In the genomic region with DNA sequence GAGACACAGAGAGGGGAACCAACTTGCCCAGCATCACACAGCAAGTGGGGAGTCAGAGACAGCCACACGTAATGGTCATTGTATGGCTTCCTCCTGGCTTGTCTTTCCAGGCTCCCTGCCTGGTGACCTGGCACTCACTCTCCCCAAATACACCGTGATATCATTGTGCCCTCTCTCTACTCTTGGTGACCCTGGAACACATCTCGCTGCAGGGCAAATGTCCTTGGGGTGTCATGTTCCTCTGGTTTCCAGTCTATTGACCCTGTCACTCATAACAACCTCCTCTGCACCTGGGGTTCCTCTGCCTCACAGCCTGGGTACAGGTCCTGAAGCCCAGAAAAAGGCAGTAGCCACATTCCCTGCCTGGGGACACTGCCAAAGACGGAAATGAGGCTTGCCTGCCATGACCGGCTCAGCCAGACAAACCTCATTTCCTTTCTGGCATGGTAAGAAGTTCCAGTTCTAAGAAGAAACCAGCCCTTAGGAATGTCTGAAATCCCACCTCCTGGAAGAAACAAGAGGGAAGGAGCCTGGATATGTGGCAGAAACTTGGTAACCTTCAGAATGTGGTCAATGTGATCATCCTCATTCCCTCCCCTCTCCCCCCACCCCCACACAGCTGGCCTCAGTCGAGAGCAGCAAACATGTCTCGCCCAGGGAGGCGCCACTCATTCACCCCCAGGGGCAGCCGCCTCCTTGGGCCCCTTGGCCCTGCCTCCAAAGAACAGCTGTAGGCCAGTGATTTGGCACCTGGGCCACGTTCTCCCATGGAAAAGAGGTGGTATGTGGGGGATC, we compare ENCODE assay signal across 1 cellular context.
A peak's percentile ranks its signal among the peaks of the same experiment; 100 is the strongest.
TF ChIP-seq lines count a peak whose summit lies in the region.

No MANE protein-coding gene starts in this region.

TF ChIP-seq in K562, 482 proteins besides CTCF, POLR2A, EP300 and RAD21 (continued from another document):
- TF ChIP-seq, protein P1, sequence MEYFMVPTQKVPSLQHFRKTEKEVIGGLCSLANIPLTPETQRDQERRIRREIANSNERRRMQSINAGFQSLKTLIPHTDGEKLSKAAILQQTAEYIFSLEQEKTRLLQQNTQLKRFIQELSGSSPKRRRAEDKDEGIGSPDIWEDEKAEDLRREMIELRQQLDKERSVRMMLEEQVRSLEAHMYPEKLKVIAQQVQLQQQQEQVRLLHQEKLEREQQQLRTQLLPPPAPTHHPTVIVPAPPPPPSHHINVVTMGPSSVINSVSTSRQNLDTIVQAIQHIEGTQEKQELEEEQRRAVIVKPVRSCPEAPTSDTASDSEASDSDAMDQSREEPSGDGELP (CRISPR knock-in tag; IDR thresholded peaks at IDR 0.05; ENCODE audit: borderline replicate concordance), result peak; percentile 50; the same call in 1 of the 2 replicates
- TF ChIP-seq ZNF444 (CRISPR knock-in tag; IDR thresholded peaks at IDR 0.05), result no peak
